1 cellular context compared by ENCODE assay signal in the genomic region with DNA sequence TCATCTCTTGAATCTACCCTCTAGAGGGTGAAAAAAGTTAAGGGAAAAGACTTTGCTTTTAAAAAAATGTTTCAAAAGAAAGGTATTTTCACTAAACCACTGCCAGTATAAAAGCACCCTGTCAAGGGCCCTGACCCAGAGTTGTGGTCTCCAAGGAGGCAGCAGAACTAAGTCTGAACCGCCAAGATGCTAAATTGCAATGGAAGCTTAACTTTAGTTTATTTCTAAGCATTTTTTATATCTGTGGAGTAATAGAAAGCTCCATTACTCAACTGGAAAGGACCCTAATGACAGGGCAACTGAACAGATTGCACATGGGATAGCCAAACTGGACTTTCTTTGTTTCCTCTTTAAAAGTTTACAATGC.
TF ChIP-seq lines count a peak whose summit lies in the region.

No MANE protein-coding gene starts in this region.

TF ChIP-seq in H1, 55 proteins besides CTCF, POLR2A, EP300 and RAD21:
- TF ChIP-seq GTF2F1 (IDR thresholded peaks at IDR 0.05; ENCODE audit: borderline replicate concordance, low read depth, low read length): no peak
- TF ChIP-seq FOSL1 (IDR thresholded peaks at IDR 0.05; ENCODE audit: insufficient read depth, low read depth, low read length): no peak
- no peak for TF ChIP-seq BCL11A (IDR thresholded peaks at IDR 0.05; ENCODE audit: low read depth in 2 of 2, low read length in 2 of 2)
- TF ChIP-seq SP4 (IDR thresholded peaks at IDR 0.05; ENCODE audit: low read length): no peak
- no peak for TF ChIP-seq YY1 (IDR thresholded peaks at IDR 0.05; ENCODE audit: low read depth, low read length)
- TF ChIP-seq, protein P1, sequence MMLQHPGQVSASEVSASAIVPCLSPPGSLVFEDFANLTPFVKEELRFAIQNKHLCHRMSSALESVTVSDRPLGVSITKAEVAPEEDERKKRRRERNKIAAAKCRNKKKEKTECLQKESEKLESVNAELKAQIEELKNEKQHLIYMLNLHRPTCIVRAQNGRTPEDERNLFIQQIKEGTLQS (IDR thresholded peaks at IDR 0.05; ENCODE audit: insufficient read depth, low read depth, low read length): no peak
- TF ChIP-seq JUN (IDR thresholded peaks at IDR 0.05; ENCODE audit: low read depth, low read length): no peak
- no peak for TF ChIP-seq SP1 (IDR thresholded peaks at IDR 0.05; ENCODE audit: low read depth, low read length)
- TF ChIP-seq TAF7 (optimal IDR thresholded peaks at IDR 0.05; ENCODE audit: borderline replicate concordance, low read depth, low read length): no peak
